Comparison of ENCODE assay signal across 7 cellular contexts in the genomic region with DNA sequence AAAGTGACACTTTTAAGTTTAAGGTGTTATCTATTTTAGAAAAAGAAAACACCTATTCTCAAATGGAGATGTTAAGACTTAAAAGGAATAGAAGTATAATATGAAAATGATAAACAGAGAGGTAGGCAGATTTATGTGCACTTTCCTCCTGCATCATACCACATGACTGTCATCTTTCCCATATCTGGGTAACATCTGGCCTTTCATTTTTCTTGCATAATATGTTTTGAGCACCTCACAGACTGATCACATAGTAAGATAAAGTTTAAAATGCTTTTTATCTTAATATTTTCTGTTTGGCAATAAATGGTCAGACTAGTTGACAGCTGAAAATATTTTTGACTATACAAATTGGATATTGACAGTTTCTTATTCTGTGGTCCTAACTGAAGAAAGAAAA.
"Had no signal": no experiment of that assay in that cellular context is flagged by ENCODE, and none has a peak within 500 bp of the region (broad histone marks: within the 10 kb centered on the region; RNA-seq: fewer than 3 reads in every experiment).

No MANE protein-coding gene starts in this region.

- H3K4me3 ChIP-seq: GM23248, HAP-1 had no signal

- H3K9ac ChIP-seq: GM23248 had no signal

- ATAC-seq: HCT116 had no signal

- H3K27ac ChIP-seq: GM23248 had no signal

- H2AFZ ChIP-seq: GM23248 had no signal

- DNase-seq: GM23248, GOT3, H7, HFFc6, IMR-90 had no signal

- H3K4me1 ChIP-seq: HAP-1 had no signal

- H3K9me3 ChIP-seq: HAP-1 had no signal

- H3K36me3 ChIP-seq: HAP-1 had no signal
